ENCODE assay signal across 10 cellular contexts in the genomic region with DNA sequence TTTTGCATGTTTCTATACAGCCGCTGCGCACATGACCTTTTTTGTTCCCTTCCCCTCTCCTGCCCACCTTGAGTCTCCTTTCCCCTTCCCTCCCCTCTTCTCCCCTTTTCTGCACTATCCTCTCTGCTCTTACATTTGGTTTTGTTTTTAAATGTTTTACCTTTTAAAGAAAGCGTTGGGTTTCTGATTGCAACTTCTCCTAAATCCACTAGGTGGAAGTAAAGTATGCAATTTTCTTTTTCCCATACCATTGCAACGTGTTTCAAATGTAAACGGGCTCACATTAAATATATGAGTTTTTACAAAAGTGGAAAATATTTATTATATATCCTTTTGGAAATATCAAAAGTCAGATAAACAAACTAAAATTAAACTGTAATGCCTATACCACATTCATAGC.
A peak's percentile ranks its signal among the peaks of the same experiment; 100 is the strongest.
DNase-seq lines count a peak whose midpoint lies in the region; ATAC-seq and TF ChIP-seq lines count a peak whose summit lies in the region.
"Had no signal": no experiment of that assay in that cellular context is flagged by ENCODE, and none has a peak within 500 bp of the region (broad histone marks: within the 10 kb centered on the region; RNA-seq: fewer than 3 reads in every experiment).

No MANE protein-coding gene starts in this region.

- intact Hi-C loops in CD14-positive monocyte (cut with micrococcal nuclease) (loop anchor here in 1 of 2 donors (5.0 to 10.0 kb wide), 2 partner anchors 616 to 733 kb away; no protein-coding TSS in a partner anchor), stomach (cut with DNase I; ENCODE audit: low total_unique reads) (loop anchor here (10.0 kb wide), 1 partner anchor 723 kb away; no protein-coding TSS in a partner anchor)

- no peaks in the 10 kb centered on the region for H3K36me3 ChIP-seq in stomach
- H3K36me3 ChIP-seq: HAP-1 had no signal

- no peak overlapping the region for H3K4me3 Mint-ChIP-seq in CD14-positive monocyte
- H3K4me3 Mint-ChIP-seq: stimulated activated naive CD8-positive, alpha-beta T cell treated with anti-CD3 and anti-CD28 coated beads, Interleukin-15, Interleukin-2, amounts not matched to agents 100 ng/mL and 50 ng/mL, for 24 hours had no signal

- no peaks in the 10 kb centered on the region for H3K9me3 ChIP-seq in stomach
- H3K9me3 ChIP-seq: HAP-1 had no signal

- no peak overlapping the region for H3K4me3 ChIP-seq in fibroblast of pulmonary artery (replicated peaks; ENCODE audit: low read depth, low read length)
- H3K4me3 ChIP-seq in stomach: no peak overlapping the region
- H3K4me3 ChIP-seq: HAP-1 had no signal

- ATAC-seq in GM21619 (IDR thresholded peaks at IDR 0.05; ENCODE audit: unreplicated experiment): no peak
- no peak for ATAC-seq in GM21447 (IDR thresholded peaks at IDR 0.05; ENCODE audit: unreplicated experiment)

- peaks cover 0 to 3% (median 2%) of the 10 kb centered on the region in 3 donors for H3K27me3 Mint-ChIP-seq in CD14-positive monocyte (ENCODE audit: low read depth in 3 of 3)

- H3K36me3 Mint-ChIP-seq in CD14-positive monocyte: no peaks in the 10 kb centered on the region

- TF ChIP-seq POLR2A in stomach (IDR thresholded peaks at IDR 0.05): no peak

- no peak overlapping the region for H3K27ac ChIP-seq in stomach

- peaks cover 0 to 7% (median 0%) of the 10 kb centered on the region in 7 donors for H3K9me3 Mint-ChIP-seq in CD14-positive monocyte
- H3K9me3 Mint-ChIP-seq: stimulated activated naive CD8-positive, alpha-beta T cell treated with anti-CD3 and anti-CD28 coated beads, Interleukin-15, Interleukin-2, amounts not matched to agents 100 ng/mL and 50 ng/mL, for 24 hours had no signal

- H3K4me1 Mint-ChIP-seq in CD14-positive monocyte: no peaks in the 10 kb centered on the region

- 18 to 25% (median 24%) methylated on average over 5 of the region's 5 CpGs for WGBS in stomach, 5 donors

- no peaks in the 10 kb centered on the region for H3K4me1 ChIP-seq in stomach
- H3K4me1 ChIP-seq: HAP-1 had no signal

- TF ChIP-seq CTCF in CD14-positive monocyte (IDR thresholded peaks at IDR 0.05): peak; percentile 62
- peak; percentile 60 for TF ChIP-seq CTCF in fibroblast of pulmonary artery (IDR thresholded peaks at IDR 0.05; ENCODE audit: low read length, missing control alignments)
- peak in 4 of 7 experiments; percentile 36 to 52 (median 49) for TF ChIP-seq CTCF in stomach (IDR thresholded peaks at IDR 0.05)

- DNase-seq in CD14-positive monocyte (ENCODE audit: low spot score) (no peak), KG1 (lab: John Stamatoyannopoulos, UW) (peak; percentile 13), RPMI7951 (ENCODE audit: low read depth) (peak; percentile 7), fibroblast of pulmonary artery (ENCODE audit: low read depth) (peak; percentile 38), stomach (no peak)
- DNase-seq in activated effector memory CD4-positive, alpha-beta T cell treated with Interleukin-2 at 50 U/mL for 16 hours: no peak

- H3K27ac Mint-ChIP-seq in CD14-positive monocyte: no peak overlapping the region
- H3K27ac Mint-ChIP-seq: stimulated activated naive CD8-positive, alpha-beta T cell treated with anti-CD3 and anti-CD28 coated beads, Interleukin-15, Interleukin-2, amounts not matched to agents 100 ng/mL and 50 ng/mL, for 24 hours had no signal

- H3K27me3 ChIP-seq in stomach: peaks cover 0 to 20% (median 0%) of the 10 kb centered on the region in 3 donors

- no peak for TF ChIP-seq EP300 in stomach (IDR thresholded peaks at IDR 0.05)

Comparison
In these comparisons a context has a peak if more than half of its experiments do, and no peak if none do; other contexts are left out.
1. DNase-seq: peak in KG1 (single experiment), RPMI7951 (single experiment) and fibroblast of pulmonary artery (single experiment); none in CD14-positive monocyte (single experiment), stomach (single experiment) and activated effector memory CD4-positive, alpha-beta T cell treated with Interleukin-2 at 50 U/mL for 16 hours (single experiment).
2. Peak in every context shown above with its lines, with median percentiles within 50 percentile points of each other: CTCF ChIP-seq.